In the genomic region with DNA sequence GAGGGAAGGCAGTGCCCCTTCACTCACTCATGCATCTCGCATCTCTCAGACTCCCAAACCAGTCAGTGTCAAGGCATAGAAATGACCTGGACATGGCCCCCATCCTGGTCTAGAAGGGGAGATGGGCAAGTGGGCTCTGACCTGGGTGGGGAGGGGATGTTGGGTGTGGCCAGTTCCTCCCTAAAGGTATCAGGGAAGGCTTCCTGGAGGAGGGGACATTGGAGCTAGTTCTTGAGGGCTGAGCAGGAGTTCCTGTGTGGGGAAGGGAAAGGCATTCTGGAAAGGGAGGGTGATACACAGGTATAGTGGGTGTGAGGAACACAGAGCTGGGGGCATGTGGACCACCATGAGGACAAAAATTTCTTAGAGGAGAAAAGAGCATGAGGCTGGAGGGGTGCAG, we compare ENCODE assay signal across 20 cellular contexts. TPM values are rescaled to one million over a fixed set of nuclear protein-coding genes. Genes with fewer than 3 reads are reported as not detected.
DNase-seq lines count a peak whose midpoint lies in the region; ATAC-seq, FAIRE-seq and TF ChIP-seq lines count a peak whose summit lies in the region.
"Had no signal": no experiment of that assay in that cellular context is flagged by ENCODE, and none has a peak within 500 bp of the region (broad histone marks: within the 10 kb centered on the region; RNA-seq: fewer than 3 reads in every experiment).

No MANE protein-coding gene starts in this region.

- peak overlapping the region; percentile 4 for H3K27ac Mint-ChIP-seq in stimulated activated naive CD8-positive, alpha-beta T cell treated with anti-CD3 and anti-CD28 coated beads, Interleukin-15, Interleukin-2, amounts not matched to agents 100 ng/mL and 50 ng/mL, for 24 hours
- H3K27ac Mint-ChIP-seq in activated B cell treated with CpG ODN at 0.5 μM for 24 hours: peak overlapping the region; percentile 35
- H3K27ac Mint-ChIP-seq in glutamatergic neuron (ENCODE audit: unreplicated experiment): peak overlapping the region; percentile 45

- peaks cover 3% of the 10 kb centered on the region for H3K36me3 Mint-ChIP-seq in stimulated activated naive CD8-positive, alpha-beta T cell treated with anti-CD3 and anti-CD28 coated beads, Interleukin-15, Interleukin-2, amounts not matched to agents 100 ng/mL and 50 ng/mL, for 24 hours (ENCODE audit: low read depth)
- H3K36me3 Mint-ChIP-seq in activated B cell treated with CpG ODN at 0.5 μM for 24 hours (ENCODE audit: low read depth) (peaks cover 8% of the 10 kb centered on the region), glutamatergic neuron (ENCODE audit: unreplicated experiment) (no peaks in the 10 kb centered on the region)

- TF ChIP-seq CTCF in activated B cell treated with CpG ODN at 0.5 μM for 24 hours (IDR thresholded peaks at IDR 0.05) (no peak), glutamatergic neuron (IDR thresholded peaks at IDR 0.05; ENCODE audit: partially characterized antibody, unreplicated experiment) (no peak)

- DNase-seq in stimulated activated naive CD8-positive, alpha-beta T cell treated with anti-CD3 and anti-CD28 coated beads, Interleukin-15, Interleukin-2, amounts not matched to agents 100 U/mL and 50 U/mL, for 24 hours: no peak
- DNase-seq in activated B cell treated with CpG ODN at 0.5 μM for 24 hours: no peak
- DNase-seq in glutamatergic neuron: no peak
- DNase-seq in GM12891 (ENCODE audit: insufficient read length, low spot score): no peak
- no peak for DNase-seq in 8988T
- DNase-seq: activated CD4-positive, alpha-beta T cell treated with anti-CD3 and anti-CD28 coated beads for 48 hours; AML-193; amniotic stem cell; Caco-2; heart right ventricle; left lung; MG63; NCI-H146; NCI-H2171 treated with DMSO at 0.1 percent for 48 hours; NCI-H526; stimulated activated naive CD4-positive, alpha-beta T cell treated with Interleukin-2 at 50 U/mL for 16 hours; trophoblast cell had no signal

- intact Hi-C loops in activated B cell treated with CpG ODN at 0.5 μM for 24 hours (cut with micrococcal nuclease): loop anchor here (10.0 kb wide), 1 partner anchor 558 kb away; the partner anchor contains the start of gene CD37

- no peak for FAIRE-seq in GM12891 (lab: Jason Lieb, UNC)
- FAIRE-seq: bronchial epithelial cell had no signal

- CTCF ChIA-PET in activated B cell treated with CpG ODN at 0.5 μM for 24 hours (lab: Charles Lee): interaction anchor here (1.0 kb wide), 1 partner anchor 16 kb away, joined by 3 read pairs; the partner anchor contains the start of gene AKT1S1

- H3K9me3 Mint-ChIP-seq in stimulated activated naive CD8-positive, alpha-beta T cell treated with anti-CD3 and anti-CD28 coated beads, Interleukin-15, Interleukin-2, amounts not matched to agents 100 ng/mL and 50 ng/mL, for 24 hours: no peaks in the 10 kb centered on the region
- H3K9me3 Mint-ChIP-seq in activated B cell treated with CpG ODN at 0.5 μM for 24 hours (no peaks in the 10 kb centered on the region), glutamatergic neuron (ENCODE audit: unreplicated experiment) (peaks cover 11% of the 10 kb centered on the region)

- peak overlapping the region; percentile 6 for H3K4me3 Mint-ChIP-seq in stimulated activated naive CD8-positive, alpha-beta T cell treated with anti-CD3 and anti-CD28 coated beads, Interleukin-15, Interleukin-2, amounts not matched to agents 100 ng/mL and 50 ng/mL, for 24 hours
- H3K4me3 Mint-ChIP-seq in activated B cell treated with CpG ODN at 0.5 μM for 24 hours: no peak overlapping the region
- no peak overlapping the region for H3K4me3 Mint-ChIP-seq in glutamatergic neuron (ENCODE audit: unreplicated experiment)

- no peak for ATAC-seq in stimulated activated naive CD8-positive, alpha-beta T cell treated with anti-CD3 and anti-CD28 coated beads, Interleukin-15, Interleukin-2, amounts not matched to agents 100 U/mL and 50 U/mL, for 24 hours
- ATAC-seq in activated B cell treated with CpG ODN at 0.5 μM for 24 hours (ENCODE audit: low read depth): no peak
- no peak for ATAC-seq in HG03457 (IDR thresholded peaks at IDR 0.05; ENCODE audit: unreplicated experiment)
- ATAC-seq: heart right ventricle, left lung had no signal

- TF ChIP-seq POLR2A in GM12891 (IDR thresholded peaks at IDR 0.05; ENCODE audit: low read depth, low read length): no peak

- H3K4me1 Mint-ChIP-seq in stimulated activated naive CD8-positive, alpha-beta T cell treated with anti-CD3 and anti-CD28 coated beads, Interleukin-15, Interleukin-2, amounts not matched to agents 100 ng/mL and 50 ng/mL, for 24 hours (ENCODE audit: low read depth): peaks cover 53% of the 10 kb centered on the region
- H3K4me1 Mint-ChIP-seq in activated B cell treated with CpG ODN at 0.5 μM for 24 hours (peaks cover 70% of the 10 kb centered on the region), glutamatergic neuron (ENCODE audit: low read depth, unreplicated experiment) (peaks cover 6% of the 10 kb centered on the region)

- POLR2A ChIA-PET in activated B cell treated with CpG ODN at 0.5 μM for 24 hours (lab: Charles Lee): interaction anchor here (2.5 to 11.5 kb wide), 3 partner anchors 16 to 39 kb away, joined by 14 to 317 read pairs (median 229); partner anchors contain the start of genes AKT1S1, ATF5, NUP62 and TBC1D17

- no peaks in the 10 kb centered on the region for H3K27me3 Mint-ChIP-seq in stimulated activated naive CD8-positive, alpha-beta T cell treated with anti-CD3 and anti-CD28 coated beads, Interleukin-15, Interleukin-2, amounts not matched to agents 100 ng/mL and 50 ng/mL, for 24 hours
- H3K27me3 Mint-ChIP-seq in activated B cell treated with CpG ODN at 0.5 μM for 24 hours (no peaks in the 10 kb centered on the region), glutamatergic neuron (ENCODE audit: unreplicated experiment) (peaks cover 16% of the 10 kb centered on the region)

TF ChIP-seq in GM12891, 5 proteins besides CTCF, POLR2A, EP300 and RAD21:
- no peak for TF ChIP-seq TAF1 (IDR thresholded peaks at IDR 0.05; ENCODE audit: low read depth, low read length)
- no peak for TF ChIP-seq PAX5 (IDR thresholded peaks at IDR 0.05; ENCODE audit: insufficient read depth, low read length, severe bottlenecking)
- no peak for TF ChIP-seq SPI1 (IDR thresholded peaks at IDR 0.05; ENCODE audit: low read depth, low read length)

RNA-seq across cellular contexts. Expression of gene IL4I1, which starts 4.0 kb away (rescaled TPM):
- total RNA-seq in activated B cell treated with CpG ODN at 0.5 μM for 24 hours (24.0 and 25.5 TPM in 2 replicates), glutamatergic neuron (ENCODE audit: unreplicated experiment) (0.59 TPM)
- 30.1 TPM for polyA plus RNA-seq in GM12891 (2012; ENCODE audit: low read depth, missing spikeins)

RNA-seq across cellular contexts. Expression of gene TBC1D17, which starts 15.2 kb away (rescaled TPM):
- total RNA-seq in activated B cell treated with CpG ODN at 0.5 μM for 24 hours (51.1 and 57.0 TPM in 2 replicates), glutamatergic neuron (ENCODE audit: unreplicated experiment) (56.8 TPM)
- polyA plus RNA-seq in GM12891 (2012; ENCODE audit: low read depth, missing spikeins): 29.6 TPM

RNA-seq across cellular contexts. Expression of gene AKT1S1, which starts 15.6 kb away (rescaled TPM):
- total RNA-seq in activated B cell treated with CpG ODN at 0.5 μM for 24 hours: 21.3 and 28.7 TPM in 2 replicates
- total RNA-seq in glutamatergic neuron (ENCODE audit: unreplicated experiment): 23.7 TPM
- polyA plus RNA-seq in GM12891 (2012; ENCODE audit: low read depth, missing spikeins): 14.6 TPM

RNA-seq across cellular contexts. Expression of gene PNKP, which starts 25.3 kb away (rescaled TPM):
- total RNA-seq in activated B cell treated with CpG ODN at 0.5 μM for 24 hours (174 and 205 TPM in 2 replicates), glutamatergic neuron (ENCODE audit: unreplicated experiment) (81.3 TPM)
- 35.2 TPM for polyA plus RNA-seq in GM12891 (2012; ENCODE audit: low read depth, missing spikeins)

RNA-seq across cellular contexts. Expression of gene ATF5, which starts 36.3 kb away (rescaled TPM):
- total RNA-seq in activated B cell treated with CpG ODN at 0.5 μM for 24 hours (198 and 199 TPM in 2 replicates), glutamatergic neuron (ENCODE audit: unreplicated experiment) (138 TPM)
- 41.3 TPM for polyA plus RNA-seq in GM12891 (2012; ENCODE audit: low read depth, missing spikeins)

Comparison
In these comparisons a context has a peak if more than half of its experiments do, and no peak if none do; other contexts are left out.
1. RNA of gene IL4I1, which starts 4.0 kb away (total RNA-seq): 24.0 to 25.5 TPM in activated B cell treated with CpG ODN at 0.5 μM for 24 hours; 0.59 TPM in glutamatergic neuron (single experiment); every median in the first group is over 10 times any median in the second.
2. Peak in every context shown above with its lines, with median percentiles within 50 percentile points of each other: H3K27ac Mint-ChIP-seq.